Comparison of ENCODE assay signal across 22 cellular contexts in the genomic region with DNA sequence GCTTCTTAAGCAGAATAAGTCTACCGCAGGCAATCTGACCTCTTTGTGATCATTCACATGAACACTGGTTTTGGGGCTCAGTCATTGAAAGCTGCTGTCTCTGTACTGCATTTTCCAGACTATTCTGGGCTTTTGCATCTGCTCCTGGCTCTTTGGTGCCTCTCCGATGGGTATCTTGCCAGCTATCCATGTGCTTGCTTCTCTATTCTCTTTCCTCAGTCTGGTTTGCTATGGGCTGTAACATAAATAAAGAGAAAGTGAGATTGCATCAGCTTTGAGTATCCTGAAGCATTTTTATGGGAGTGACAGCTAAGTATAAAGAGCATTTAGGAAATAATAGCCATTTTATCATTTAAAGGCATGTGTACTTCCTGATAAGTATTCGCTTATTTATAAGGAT.
DNase-seq lines count a peak whose midpoint lies in the region; ATAC-seq and TF ChIP-seq lines count a peak whose summit lies in the region.
"Had no signal": no experiment of that assay in that cellular context is flagged by ENCODE, and none has a peak within 500 bp of the region (broad histone marks: within the 10 kb centered on the region; RNA-seq: fewer than 3 reads in every experiment).

No MANE protein-coding gene starts in this region.

- H3K27ac ChIP-seq in GM23248 (no peak overlapping the region), mesenchymal stem cell (ENCODE audit: low read length, poor library complexity, severe bottlenecking) (no peak overlapping the region), PC-9 (no peak overlapping the region)
- H3K27ac ChIP-seq: right atrium auricular region, thoracic aorta had no signal

- H3K9me2 ChIP-seq in GM23248 (ENCODE audit: insufficient read depth) (no peaks in the 10 kb centered on the region), PC-9 (ENCODE audit: insufficient read depth) (no peaks in the 10 kb centered on the region)

- intact Hi-C loops in PC-9 (cut with micrococcal nuclease; ENCODE audit: unreplicated experiment), result no loop called here

- no peak overlapping the region for H2BK5ac ChIP-seq in mesenchymal stem cell (ENCODE audit: low read depth, low read length, poor library complexity, severe bottlenecking)

- DNase-seq in AG04449 (ENCODE audit: low read depth, low spot score) (peak; percentile 3), GM23248 (peak; percentile 16), mesenchymal stem cell (peak; percentile 53), PC-9 (no peak), SK-N-DZ (ENCODE audit: low spot score) (no peak)
- DNase-seq: activated CD4-positive, alpha-beta T cell treated with anti-CD3 and anti-CD28 coated beads, Interleukin-2, amount 50 U/mL, for 4 hours; activated naive CD8-positive, alpha-beta T cell treated with anti-CD3 and anti-CD28 coated beads, Interleukin-2, amount 50 U/mL, for 24 hours; DMS 273 treated with DMSO at 0.1 percent for 48 hours; left ventricle myocardium superior; MG63; natural killer cell; NCI-H2029; NK-92 treated with Interleukin-12 subunit alpha and Interleukin-12 subunit beta, amount 100 ng/mL, for 24 hours; Right ventricle myocardium superior; stimulated activated CD4-positive, alpha-beta T cell treated with anti-CD3 and anti-CD28 coated beads, Interleukin-2, amount 100 ng/mL, for 48 hours; stimulated activated CD8-positive, alpha-beta memory T cell treated with anti-CD3 and anti-CD28 coated beads, Interleukin-4, amount 100 ng/mL, for 48 hours; T-helper 9 cell had no signal

- H4K20me1 ChIP-seq in GM23248 (ENCODE audit: insufficient read depth), result no peaks in the 10 kb centered on the region
- H4K20me1 ChIP-seq in PC-9 (ENCODE audit: insufficient read depth), result no peaks in the 10 kb centered on the region

- H3F3A ChIP-seq in GM23248 (ENCODE audit: insufficient read depth) (no peaks in the 10 kb centered on the region), PC-9 (ENCODE audit: insufficient read depth, low read depth) (no peaks in the 10 kb centered on the region)

- CTCF ChIA-PET in AG04449 (lab: Yijun Ruan, JAX) (no interaction called here), PC-9 (lab: Charles Lee) (no interaction called here)

- H3K14ac ChIP-seq in mesenchymal stem cell (ENCODE audit: low read length in 2 of 2), result no peak overlapping the region

- H3K4me1 ChIP-seq in GM23248 (ENCODE audit: insufficient read depth) (no peaks in the 10 kb centered on the region), mesenchymal stem cell (ENCODE audit: control insufficient read depth, insufficient read depth, low read depth, low read length) (no peaks in the 10 kb centered on the region), PC-9 (replicated peaks; ENCODE audit: insufficient read depth) (no peaks in the 10 kb centered on the region)

- H3K4me2 ChIP-seq in GM23248 (ENCODE audit: unreplicated experiment) (no peak overlapping the region), mesenchymal stem cell (ENCODE audit: low read length, poor library complexity, severe bottlenecking) (no peak overlapping the region), PC-9 (no peak overlapping the region)

- H3K27me3 ChIP-seq in GM23248 (replicated peaks; ENCODE audit: insufficient read depth) (no peaks in the 10 kb centered on the region), mesenchymal stem cell (ENCODE audit: control insufficient read depth in 1 of 2, insufficient read depth in 1 of 2, low read length in 2 of 2) (no peaks in the 10 kb centered on the region), PC-9 (ENCODE audit: insufficient read depth, low read depth) (no peaks in the 10 kb centered on the region)
- H3K27me3 ChIP-seq: MG63, right atrium auricular region had no signal

- 0 out of 2 replicates have a peak, but pooled peaks cover 10% of the 10 kb centered on the region for H3K79me2 ChIP-seq in GM23248 (ENCODE audit: insufficient read depth)
- no peaks in the 10 kb centered on the region for H3K79me2 ChIP-seq in PC-9 (ENCODE audit: low read depth)

- H3K9me3 ChIP-seq in GM23248 (ENCODE audit: low read depth) (no peaks in the 10 kb centered on the region), mesenchymal stem cell (ENCODE audit: control insufficient read depth, low read length) (no peaks in the 10 kb centered on the region), PC-9 (ENCODE audit: insufficient read depth, low read depth) (no peaks in the 10 kb centered on the region)
- H3K9me3 ChIP-seq: MG63, right atrium auricular region, thoracic aorta had no signal

- peaks cover 11% of the 10 kb centered on the region for H3K79me1 ChIP-seq in mesenchymal stem cell (replicated peaks; ENCODE audit: low read length, poor library complexity, severe bottlenecking)

- peaks cover 0 to 4% (median 0%) of the 10 kb centered on the region in 5 experiments for H3K9me3 Mint-ChIP-seq in brain
- H3K9me3 Mint-ChIP-seq: activated naive CD8-positive, alpha-beta T cell treated with anti-CD3 and anti-CD28 coated beads, Interleukin-2, amount 50 U/mL, for 24 hours; natural killer cell had no signal

- H2BK15ac ChIP-seq in mesenchymal stem cell (ENCODE audit: low read depth, poor library complexity, severe bottlenecking), result no peak overlapping the region

- H3K4me3 Mint-ChIP-seq in brain, result peak overlapping the region in 1 of 5 experiments; percentile 23
- H3K4me3 Mint-ChIP-seq: activated naive CD8-positive, alpha-beta T cell treated with anti-CD3 and anti-CD28 coated beads, Interleukin-2, amount 50 U/mL, for 24 hours; natural killer cell had no signal

- H3K36me3 ChIP-seq in GM23248 (ENCODE audit: low read depth) (no peaks in the 10 kb centered on the region), mesenchymal stem cell (ENCODE audit: control insufficient read depth in 1 of 2, insufficient read depth in 2 of 2, low read depth in 1 of 2, low read length in 2 of 2) (no peaks in the 10 kb centered on the region), PC-9 (ENCODE audit: low read depth) (no peaks in the 10 kb centered on the region)
- H3K36me3 ChIP-seq: MG63, right atrium auricular region, thoracic aorta had no signal

- H3K36me3 Mint-ChIP-seq in brain, result no peaks in the 10 kb centered on the region
- H3K36me3 Mint-ChIP-seq: natural killer cell had no signal

- H2AFZ ChIP-seq in GM23248 (peak overlapping the region; percentile 62; the same call in 1 of the 2 replicates), mesenchymal stem cell (ENCODE audit: low read depth, low read length) (no peak overlapping the region), PC-9 (no peak overlapping the region; the same call in 1 of the 2 replicates)

- no peak overlapping the region for H2BK12ac ChIP-seq in mesenchymal stem cell (ENCODE audit: low read length in 2 of 2)

- BruUV-seq in PC-9 (replicated peaks; lab: Mats Ljungman, UMichigan), result no TSS peak

- no peaks in the 10 kb centered on the region for H3K27me3 Mint-ChIP-seq in brain
- H3K27me3 Mint-ChIP-seq: activated naive CD8-positive, alpha-beta T cell treated with anti-CD3 and anti-CD28 coated beads, Interleukin-2, amount 50 U/mL, for 24 hours had no signal

- in situ Hi-C loops in GM23248 (cut with MboI), result no loop called here

- H2AK5ac ChIP-seq in mesenchymal stem cell (ENCODE audit: low read length, severe bottlenecking), result no peak overlapping the region

- H3K23ac ChIP-seq in mesenchymal stem cell (ENCODE audit: low read length in 2 of 2), result no peak overlapping the region

- H3K4me3 ChIP-seq in AG04449 (ENCODE audit: low read depth, low read length) (no peak overlapping the region), GM23248 (no peak overlapping the region), mesenchymal stem cell (ENCODE audit: insufficient read depth in 1 of 2, low read depth in 1 of 2, low read length in 2 of 2) (no peak overlapping the region), PC-9 (no peak overlapping the region)
- H3K4me3 ChIP-seq: MG63, right atrium auricular region, thoracic aorta had no signal

- POLR2A ChIA-PET in AG04449 (lab: Yijun Ruan, JAX) (no interaction called here), PC-9 (lab: Charles Lee; ENCODE audit: unreplicated experiment) (no interaction called here)

- TF ChIP-seq CTCF in AG04449 (IDR thresholded peaks at IDR 0.05; ENCODE audit: insufficient read depth, low read length, missing control alignments) (no peak), brain (conservative IDR thresholded peaks at IDR 0.05) (no peak), PC-9 (conservative IDR thresholded peaks at IDR 0.05) (no peak)

- H4K91ac ChIP-seq in mesenchymal stem cell (ENCODE audit: low read length), result no peak overlapping the region

- no peak overlapping the region for H3K4ac ChIP-seq in mesenchymal stem cell (ENCODE audit: low read depth in 1 of 2, low read length in 2 of 2)

- H2BK120ac ChIP-seq in mesenchymal stem cell (ENCODE audit: low read depth, low read length), result no peak overlapping the region

- no peak for ATAC-seq in HG03571 (IDR thresholded peaks at IDR 0.05; ENCODE audit: unreplicated experiment)
- ATAC-seq in GM18520 (IDR thresholded peaks at IDR 0.05; ENCODE audit: unreplicated experiment), result no peak
- ATAC-seq: activated naive CD8-positive, alpha-beta T cell treated with anti-CD3 and anti-CD28 coated beads, Interleukin-2, amount 50 U/mL, for 24 hours; left ventricle myocardium superior; natural killer cell had no signal

- WGBS in GM23248 (ENCODE audit: low coverage in 1 of 2, low lambda C conversion rate in 2 of 2, missing lambda C conversion rate in 2 of 2), 2 experiments, result 66 to 67% methylated on average over 3 of the region's 3 CpGs
- WGBS in mesenchymal stem cell, result 59% methylated on average over 2 of the region's 3 CpGs

- H3K18ac ChIP-seq in mesenchymal stem cell (ENCODE audit: low read depth in 1 of 2, low read length in 2 of 2), result no peak overlapping the region

- no peak overlapping the region for H4K8ac ChIP-seq in mesenchymal stem cell (ENCODE audit: low read length)

- H3K4me1 Mint-ChIP-seq in brain, result peaks cover 69% of the 10 kb centered on the region
- H3K4me1 Mint-ChIP-seq: activated naive CD8-positive, alpha-beta T cell treated with anti-CD3 and anti-CD28 coated beads, Interleukin-2, amount 50 U/mL, for 24 hours had no signal

- H3K27ac Mint-ChIP-seq in brain, result peak overlapping the region in 3 of 5 experiments; percentile 40 to 74 (median 68)
- H3K27ac Mint-ChIP-seq: activated naive CD8-positive, alpha-beta T cell treated with anti-CD3 and anti-CD28 coated beads, Interleukin-2, amount 50 U/mL, for 24 hours had no signal

- H3K9ac ChIP-seq in GM23248 (no peak overlapping the region), mesenchymal stem cell (ENCODE audit: low read length) (no peak overlapping the region)

Comparison
In these comparisons a context has a peak if more than half of its experiments do, and no peak if none do; other contexts are left out.
1. DNase-seq: peak in AG04449 (single experiment), GM23248 (single experiment) and mesenchymal stem cell (single experiment); none in PC-9 (0 of 2) and SK-N-DZ (single experiment).